Comparison of ENCODE assay signal across 31 cellular contexts in the genomic region with DNA sequence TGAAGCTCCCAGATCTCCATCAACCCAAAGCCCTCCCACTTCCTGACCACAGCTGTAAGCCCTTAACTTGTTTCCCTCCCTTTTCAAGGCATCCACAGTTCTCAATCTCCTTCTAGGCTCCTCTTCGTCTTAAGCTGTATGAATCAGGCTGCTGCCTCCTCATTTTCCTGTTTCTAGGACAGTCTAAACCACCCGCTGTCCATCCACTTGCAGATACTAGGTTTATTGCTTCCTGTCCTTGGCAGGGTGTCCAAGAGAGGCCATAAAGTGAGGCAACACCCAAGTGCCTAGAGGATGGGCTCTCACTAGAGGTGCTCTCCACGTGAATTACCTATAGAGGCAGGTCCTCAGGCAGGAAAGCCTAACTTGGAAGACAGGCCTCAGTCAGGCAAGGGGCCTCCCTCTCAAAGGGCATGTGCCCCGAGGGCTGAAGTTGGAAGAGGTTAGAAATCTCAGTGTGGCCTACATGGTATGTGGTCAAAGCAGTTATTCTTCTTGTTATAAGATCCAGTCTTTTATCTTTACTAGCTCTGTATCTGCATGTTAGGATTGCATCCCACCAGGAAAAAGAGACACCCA. TPM values are rescaled to one million over a fixed set of nuclear protein-coding genes. Genes with fewer than 3 reads are reported as not detected.
DNase-seq lines count a peak whose midpoint lies in the region; FAIRE-seq and TF ChIP-seq lines count a peak whose summit lies in the region.
"Had no signal": no experiment of that assay in that cellular context is flagged by ENCODE, and none has a peak within 500 bp of the region (broad histone marks: within the 10 kb centered on the region; RNA-seq: fewer than 3 reads in every experiment).

No MANE protein-coding gene starts in this region.

- H4K20me1 ChIP-seq in hepatocyte (ENCODE audit: insufficient read depth, poor library complexity, severe bottlenecking) = no peaks in the 10 kb centered on the region

- no peaks in the 10 kb centered on the region for H3K9me3 ChIP-seq in hepatocyte (ENCODE audit: low read depth)
- no peaks in the 10 kb centered on the region for H3K9me3 ChIP-seq in small intestine (ENCODE audit: control insufficient read depth, low read depth)
- H3K9me3 ChIP-seq: BE2C, heart left ventricle, lower lobe of right lung, ovary, thyroid gland had no signal

- H3K36me3 ChIP-seq in hepatocyte (replicated peaks; ENCODE audit: insufficient read depth, low read depth) (no peaks in the 10 kb centered on the region), small intestine (ENCODE audit: control insufficient read depth in 2 of 2, insufficient read depth in 2 of 2, low read length in 2 of 2) (no peaks in the 10 kb centered on the region)
- H3K36me3 ChIP-seq: BE2C, heart left ventricle, lower lobe of right lung, ovary, thyroid gland had no signal

- DNase-seq in ELF-1 (ENCODE audit: low read depth, low spot score) = peak; percentile 45
- DNase-seq in LoVo (ENCODE audit: low spot score) = peak; percentile 78
- peak; percentile 52 for DNase-seq in hepatocyte (ENCODE audit: low spot score)
- peak; percentile 73 for DNase-seq in small intestine
- DNase-seq in stimulated activated CD4-positive, alpha-beta T cell treated with anti-CD3 and anti-CD28 coated beads, Interleukin-4, amount 100 ng/mL, for 1 hour = no peak
- no peak for DNase-seq in NCI-H2029 treated with DMSO at 0.1 percent for 48 hours (lab: John Stamatoyannopoulos, UW)
- DNase-seq in dedifferentiated amniotic fluid mesenchymal stem cell (ENCODE audit: extremely low spot score) = no peak
- no peak for DNase-seq in DMS53 treated with DMSO at 0.1 percent for 48 hours (lab: John Stamatoyannopoulos, UW; ENCODE audit: unreplicated experiment)
- DNase-seq: activated CD4-positive, alpha-beta memory T cell treated with anti-CD3 and anti-CD28 coated beads, Interleukin-2, amount 10 ng/mL, durations not matched to agents 7 days and 5 days; activated CD8-positive, alpha-beta memory T cell treated with anti-CD3 and anti-CD28 coated beads, Interleukin-2, amount 50 U/mL, for 4 hours; activated naive CD4-positive, alpha-beta T cell treated with Interleukin-2 at 50 U/mL for 16 hours; BE2C; CD8-positive, alpha-beta memory T cell; central memory CD4-positive, alpha-beta T cell; foreskin fibroblast; GM23248; heart left ventricle; kidney glomerular epithelial cell; lower lobe of right lung; NCI-H1436 treated with DMSO at 0.1 percent for 48 hours; ovary; retina; stimulated activated CD4-positive, alpha-beta T cell treated with anti-CD3 and anti-CD28 coated beads, Interleukin-2, amount 100 ng/mL, for 24 hours; stimulated activated CD8-positive, alpha-beta memory T cell treated with anti-CD3 and anti-CD28 coated beads, Interleukin-4, amount 100 ng/mL, for 48 hours; stimulated activated naive CD8-positive, alpha-beta T cell treated with anti-CD3 and anti-CD28 coated beads, Interleukin-15, amount 100 ng/mL, for 72 hours; thyroid gland had no signal

- 42% methylated on average over 4 of the region's 4 CpGs for WGBS in hepatocyte (ENCODE audit: low lambda C conversion rate, missing lambda C conversion rate)
- 28 to 63% (median 33%) methylated on average over 4 of the region's 4 CpGs for WGBS in small intestine, 3 donors

- H2AFZ ChIP-seq in hepatocyte = no peak overlapping the region
- H2AFZ ChIP-seq: GM23248 had no signal

- H3K4me3 ChIP-seq in hepatocyte = no peak overlapping the region
- no peak overlapping the region for H3K4me3 ChIP-seq in small intestine (ENCODE audit: low read depth in 1 of 2, low read length in 2 of 2)
- H3K4me3 ChIP-seq: GM23248, heart left ventricle, lower lobe of right lung, ovary, thyroid gland had no signal

- TF ChIP-seq CTCF in hepatocyte (IDR thresholded peaks at IDR 0.05; ENCODE audit: poor library complexity) = no peak

- H3K9me2 ChIP-seq in hepatocyte (replicated peaks; ENCODE audit: insufficient read depth) = no peaks in the 10 kb centered on the region

- H3K4me2 ChIP-seq in hepatocyte = no peak overlapping the region
- H3K4me2 ChIP-seq: KMS-11 had no signal

- H3K27ac ChIP-seq in hepatocyte (peak overlapping the region; percentile 11), small intestine (ENCODE audit: low read depth in 1 of 2, low read length in 1 of 2) (no peak overlapping the region)
- H3K27ac ChIP-seq: GM23248, heart left ventricle, KMS-11, lower lobe of right lung, ovary, thyroid gland had no signal

- no peak for FAIRE-seq in small intestine (lab: Jason Lieb, UNC)
- FAIRE-seq: G401.6, RCC 7860 had no signal

- H3K27me3 ChIP-seq in hepatocyte = no peaks in the 10 kb centered on the region
- no peaks in the 10 kb centered on the region for H3K27me3 ChIP-seq in small intestine (ENCODE audit: control insufficient read depth in 2 of 2, insufficient read depth in 2 of 2, low read length in 2 of 2)
- H3K27me3 ChIP-seq: heart left ventricle, ovary, thyroid gland had no signal

- no peaks in the 10 kb centered on the region for H3K79me2 ChIP-seq in hepatocyte

- H3K4me1 ChIP-seq in hepatocyte (ENCODE audit: insufficient read depth) (peaks cover 10% of the 10 kb centered on the region), small intestine (ENCODE audit: control insufficient read depth in 2 of 2, insufficient read depth in 1 of 2, low read depth in 1 of 2, low read length in 1 of 2) (no peaks in the 10 kb centered on the region)
- H3K4me1 ChIP-seq: BE2C had no signal

RNA-seq across cellular contexts. Expression of gene TMEM106C, which starts 8.8 kb away (rescaled TPM):
- total RNA-seq in hepatocyte = 113 and 124 TPM in 2 replicates
- 98.1 and 101 TPM in 2 replicates for polyA plus RNA-seq in hepatocyte
- 100 to 1,000 TPM; 140 to 211 (median 143) TPM for polyA plus RNA-seq in small intestine

RNA-seq across cellular contexts. Expression of gene COL2A1, which starts 49.7 kb away (rescaled TPM):
- 32.7 and 52.5 TPM in 2 replicates for total RNA-seq in hepatocyte
- 43.8 and 57.9 TPM in 2 replicates for polyA plus RNA-seq in hepatocyte
- polyA plus RNA-seq in small intestine = under 1 TPM in 1 of 3 donors, not detected in 2; 0.19 TPM
- total RNA-seq: activated CD4-positive, alpha-beta memory T cell treated with anti-CD3 and anti-CD28 coated beads, Interleukin-2, amount 10 ng/mL, durations not matched to agents 7 days and 5 days; CD8-positive, alpha-beta memory T cell; esophagus mucosa; GM23248; lower lobe of right lung; thyroid gland had no signal
- polyA plus RNA-seq: CD8-positive, alpha-beta memory T cell; GM23248 had no signal

RNA-seq across cellular contexts. Expression of gene VDR, which starts 49.8 kb away (rescaled TPM):
- 2.6 and 3.2 TPM in 2 replicates for total RNA-seq in hepatocyte
- polyA plus RNA-seq in hepatocyte (4.9 and 6.1 TPM in 2 replicates), small intestine (10 to 100 TPM; 36.7 to 61.0 (median 47.0) TPM)
- total RNA-seq: neural crest cell had no signal

Comparison
In these comparisons a context has a peak if more than half of its experiments do, and no peak if none do; other contexts are left out.
1. DNase-seq: peak in ELF-1 (single experiment), LoVo (single experiment), hepatocyte (single experiment) and small intestine (single experiment); none in stimulated activated CD4-positive, alpha-beta T cell treated with anti-CD3 and anti-CD28 coated beads, Interleukin-4, amount 100 ng/mL, for 1 hour (single experiment), NCI-H2029 treated with DMSO at 0.1 percent for 48 hours (single experiment), dedifferentiated amniotic fluid mesenchymal stem cell (single experiment) and DMS53 treated with DMSO at 0.1 percent for 48 hours (single experiment).
2. RNA of gene COL2A1, which starts 49.7 kb away (polyA plus RNA-seq): 43.8 to 57.9 TPM in hepatocyte; 0.19 TPM in small intestine; every median in the first group is over 10 times any median in the second.